Comparison of ENCODE assay signal across 27 cellular contexts in genomic region chr3:185292238-185292637, GRCh38.
"Had no signal": no experiment of that assay in that cellular context is flagged by ENCODE, and none has a peak within 500 bp of the region (broad histone marks: within the 10 kb centered on the region; RNA-seq: fewer than 3 reads in every experiment).

No MANE protein-coding gene starts in this region.

- H3K27ac ChIP-seq: brain microvascular endothelial cell, gastroesophageal sphincter, hepatocyte, neutrophil, skin epidermis, vagina had no signal

- H3K4me1 ChIP-seq: gastroesophageal sphincter, vagina had no signal

- H2AFZ ChIP-seq: hepatocyte had no signal

- H3K9me3 ChIP-seq: gastroesophageal sphincter, neutrophil, vagina had no signal

- H3K27me3 ChIP-seq: brain microvascular endothelial cell, gastroesophageal sphincter, hepatocyte, neutrophil, vagina had no signal

- ATAC-seq: activated CD8-positive, alpha-beta T cell treated with anti-CD3 and anti-CD28 coated beads for 36 hours; gastroesophageal sphincter; left cardiac atrium; left ventricle myocardium superior; sciatic nerve had no signal

- H3K4me3 Mint-ChIP-seq: activated CD8-positive, alpha-beta T cell treated with anti-CD3 and anti-CD28 coated beads for 36 hours; activated T-helper 1 cell treated with anti-CD3 and anti-CD28 coated beads, Interleukin-12 subunit alpha, Interleukin-12 subunit beta, Interleukin-2, Interleukin-4 antibody, amounts not matched to agents 30 ng/mL and 10 ng/mL and 1 ng/mL, durations not matched to agents 14 hours and 24 hours and 36 hours; nephron progenitor cell; stimulated activated naive CD8-positive, alpha-beta T cell treated with anti-CD3 and anti-CD28 coated beads, Interleukin-15, Interleukin-2, amounts not matched to agents 100 ng/mL and 50 ng/mL, for 24 hours; type B pancreatic cell had no signal

- H3K4me3 ChIP-seq: gastroesophageal sphincter, hepatocyte, skin epidermis, vagina had no signal

- DNase-seq: activated CD4-positive, alpha-beta T cell treated with anti-CD3 and anti-CD28 coated beads, Interleukin-2, amount 50 U/mL, for 1 hour; activated CD4-positive, CD25-positive, alpha-beta regulatory T cell treated with anti-CD3 and anti-CD28 coated beads, Interleukin-2, amount 50 U/mL, for 72 hours; activated CD8-positive, alpha-beta T cell treated with anti-CD3 and anti-CD28 coated beads for 36 hours; activated gamma-delta T cell; activated naive CD4-positive, alpha-beta T cell treated with anti-CD3 and anti-CD28 coated beads, Interleukin-2, amount 50 U/mL, for 16 hours; activated T-cell treated with anti-CD3 and anti-CD28 coated beads for 4 hours; amniotic stem cell; brain microvascular endothelial cell; caudate nucleus; cortex of kidney; left cardiac atrium; left ventricle myocardium superior; naive B cell; nephron progenitor cell; stimulated activated CD4-positive, alpha-beta T cell treated with anti-CD3 and anti-CD28 coated beads, Interleukin-12 subunit alpha, Interleukin-12 subunit beta, amount 100 ng/mL, for 4 hours; stimulated activated CD4-positive, alpha-beta T cell treated with anti-CD3 and anti-CD28 coated beads, Interleukin-4, amount 100 ng/mL, for 1 hour; substantia nigra; T-helper 2 cell had no signal

- H3K36me3 ChIP-seq: brain microvascular endothelial cell, neutrophil, vagina had no signal

- H3K4me1 Mint-ChIP-seq: nephron progenitor cell had no signal

- H3K27me3 Mint-ChIP-seq: activated CD8-positive, alpha-beta T cell treated with anti-CD3 and anti-CD28 coated beads for 36 hours; naive B cell; stimulated activated naive CD8-positive, alpha-beta T cell treated with anti-CD3 and anti-CD28 coated beads, Interleukin-15, Interleukin-2, amounts not matched to agents 100 ng/mL and 50 ng/mL, for 24 hours; type B pancreatic cell had no signal

- H3K9me3 Mint-ChIP-seq: activated CD8-positive, alpha-beta T cell treated with anti-CD3 and anti-CD28 coated beads for 36 hours; activated T-helper 1 cell treated with anti-CD3 and anti-CD28 coated beads, Interleukin-12 subunit alpha, Interleukin-12 subunit beta, Interleukin-2, Interleukin-4 antibody, amounts not matched to agents 30 ng/mL and 10 ng/mL and 1 ng/mL, durations not matched to agents 14 hours and 24 hours and 36 hours; naive B cell; nephron progenitor cell; stimulated activated naive CD8-positive, alpha-beta T cell treated with anti-CD3 and anti-CD28 coated beads, Interleukin-15, Interleukin-2, amounts not matched to agents 100 ng/mL and 50 ng/mL, for 24 hours; type B pancreatic cell had no signal

- H3K27ac Mint-ChIP-seq: activated CD8-positive, alpha-beta T cell treated with anti-CD3 and anti-CD28 coated beads for 36 hours; activated T-helper 1 cell treated with anti-CD3 and anti-CD28 coated beads, Interleukin-12 subunit alpha, Interleukin-12 subunit beta, Interleukin-2, Interleukin-4 antibody, amounts not matched to agents 30 ng/mL and 10 ng/mL and 1 ng/mL, durations not matched to agents 14 hours and 24 hours and 36 hours; naive B cell; nephron progenitor cell; stimulated activated naive CD8-positive, alpha-beta T cell treated with anti-CD3 and anti-CD28 coated beads, Interleukin-15, Interleukin-2, amounts not matched to agents 100 ng/mL and 50 ng/mL, for 24 hours; type B pancreatic cell had no signal

- H3K4me2 ChIP-seq: hepatocyte had no signal
